In genomic region chr1:155352600-155352999, GRCh38 we compare ENCODE assay signal across 19 cellular contexts. TPM values are rescaled to one million over a fixed set of nuclear protein-coding genes. Genes with fewer than 3 reads are reported as not detected.
DNase-seq lines count a peak whose midpoint lies in the region; ATAC-seq and TF ChIP-seq lines count a peak whose summit lies in the region.
"Had no signal": no experiment of that assay in that cellular context is flagged by ENCODE, and none has a peak within 500 bp of the region (broad histone marks: within the 10 kb centered on the region; RNA-seq: fewer than 3 reads in every experiment).

No MANE protein-coding gene starts in this region.

- H3K4me3 Mint-ChIP-seq in activated T-cell treated with anti-CD3 and anti-CD28 coated beads, Interleukin-2, amount 50 U/mL, for 24 hours: no peak overlapping the region
- no peak overlapping the region for H3K4me3 Mint-ChIP-seq in stimulated activated naive CD8-positive, alpha-beta T cell treated with anti-CD3 and anti-CD28 coated beads, Interleukin-15, amount 100 ng/mL, for 72 hours
- H3K4me3 Mint-ChIP-seq in progenitor cell of endocrine pancreas (ENCODE audit: low read depth): no peak overlapping the region
- H3K4me3 Mint-ChIP-seq: CD14-positive monocyte; CD4-positive, alpha-beta memory T cell had no signal

- 92% methylated on average over 6 of the region's 6 CpGs for WGBS in right lobe of liver (ENCODE audit: insufficient coverage, low coverage, low lambda C conversion rate, missing lambda C conversion rate)

- no peaks in the 10 kb centered on the region for H3K27me3 ChIP-seq in right lobe of liver
- H3K27me3 ChIP-seq: BLaER1 had no signal

- peaks cover 80% of the 10 kb centered on the region for H3K36me3 Mint-ChIP-seq in activated T-cell treated with anti-CD3 and anti-CD28 coated beads, Interleukin-2, amount 50 U/mL, for 24 hours (ENCODE audit: low read depth)
- H3K36me3 Mint-ChIP-seq in progenitor cell of endocrine pancreas (ENCODE audit: insufficient read depth): peaks cover 32% of the 10 kb centered on the region

- H3K4me1 Mint-ChIP-seq in activated T-cell treated with anti-CD3 and anti-CD28 coated beads, Interleukin-2, amount 50 U/mL, for 24 hours (ENCODE audit: low read depth): no peaks in the 10 kb centered on the region
- no peaks in the 10 kb centered on the region for H3K4me1 Mint-ChIP-seq in stimulated activated naive CD8-positive, alpha-beta T cell treated with anti-CD3 and anti-CD28 coated beads, Interleukin-15, amount 100 ng/mL, for 72 hours
- no peaks in the 10 kb centered on the region for H3K4me1 Mint-ChIP-seq in progenitor cell of endocrine pancreas (ENCODE audit: low read depth)
- H3K4me1 Mint-ChIP-seq: CD14-positive monocyte; CD4-positive, alpha-beta memory T cell had no signal

- H3K4me1 ChIP-seq in right lobe of liver: no peaks in the 10 kb centered on the region
- H3K4me1 ChIP-seq: BLaER1, HAP-1 had no signal

- TF ChIP-seq POLR2A in right lobe of liver (IDR thresholded peaks at IDR 0.05): no peak

- intact Hi-C loops in right lobe of liver (cut with DNase I): no loop called here

- DNase-seq in activated T-cell treated with anti-CD3 and anti-CD28 coated beads, Interleukin-2, amount 50 U/mL, for 24 hours: no peak
- DNase-seq in activated T-cell treated with anti-CD3 and anti-CD28 coated beads for 4 hours: no peak
- no peak for DNase-seq in stimulated activated naive CD8-positive, alpha-beta T cell treated with anti-CD3 and anti-CD28 coated beads, Interleukin-15, amount 100 ng/mL, for 72 hours
- no peak for DNase-seq in stimulated activated naive CD8-positive, alpha-beta T cell treated with anti-CD3 and anti-CD28 coated beads, Interleukin-15, Interleukin-2, amounts not matched to agents 100 U/mL and 50 U/mL, for 24 hours
- DNase-seq in progenitor cell of endocrine pancreas (ENCODE audit: low spot score, unreplicated experiment): no peak
- DNase-seq in right lobe of liver: no peak
- DNase-seq in NCI-H524 (lab: John Stamatoyannopoulos, UW): no peak
- DNase-seq: 8988T; CD4-positive, alpha-beta memory T cell; DMS153; DMS79; GDM1; GM23248 had no signal

- H3K4me3 ChIP-seq in right lobe of liver: no peak overlapping the region
- H3K4me3 ChIP-seq: BLaER1, GM23248, HAP-1 had no signal

- no peak for ATAC-seq in stimulated activated naive CD8-positive, alpha-beta T cell treated with anti-CD3 and anti-CD28 coated beads, Interleukin-15, amount 100 ng/mL, for 72 hours
- ATAC-seq in stimulated activated naive CD8-positive, alpha-beta T cell treated with anti-CD3 and anti-CD28 coated beads, Interleukin-15, Interleukin-2, amounts not matched to agents 100 U/mL and 50 U/mL, for 24 hours: no peak
- ATAC-seq in right lobe of liver: no peak

- H3K36me3 ChIP-seq in right lobe of liver: peaks cover 0 to 86% (median 43%) of the 10 kb centered on the region in 4 donors

- no peak overlapping the region for H3K27ac ChIP-seq in right lobe of liver
- H3K27ac ChIP-seq: BLaER1, GM23248 had no signal

- H3K9me3 ChIP-seq in right lobe of liver: no peaks in the 10 kb centered on the region
- H3K9me3 ChIP-seq: BLaER1, HAP-1 had no signal

- TF ChIP-seq CTCF in progenitor cell of endocrine pancreas (IDR thresholded peaks at IDR 0.05; ENCODE audit: unreplicated experiment): no peak
- TF ChIP-seq CTCF in right lobe of liver (IDR thresholded peaks at IDR 0.05): no peak

- no peaks in the 10 kb centered on the region for H3K9me3 Mint-ChIP-seq in activated T-cell treated with anti-CD3 and anti-CD28 coated beads, Interleukin-2, amount 50 U/mL, for 24 hours
- H3K9me3 Mint-ChIP-seq in stimulated activated naive CD8-positive, alpha-beta T cell treated with anti-CD3 and anti-CD28 coated beads, Interleukin-15, amount 100 ng/mL, for 72 hours: no peaks in the 10 kb centered on the region
- no peaks in the 10 kb centered on the region for H3K9me3 Mint-ChIP-seq in progenitor cell of endocrine pancreas (ENCODE audit: low read depth)
- H3K9me3 Mint-ChIP-seq: CD14-positive monocyte; CD4-positive, alpha-beta memory T cell had no signal

- H3K27me3 Mint-ChIP-seq in activated T-cell treated with anti-CD3 and anti-CD28 coated beads, Interleukin-2, amount 50 U/mL, for 24 hours: no peaks in the 10 kb centered on the region
- no peaks in the 10 kb centered on the region for H3K27me3 Mint-ChIP-seq in stimulated activated naive CD8-positive, alpha-beta T cell treated with anti-CD3 and anti-CD28 coated beads, Interleukin-15, amount 100 ng/mL, for 72 hours
- H3K27me3 Mint-ChIP-seq in progenitor cell of endocrine pancreas: no peaks in the 10 kb centered on the region
- H3K27me3 Mint-ChIP-seq: CD4-positive, alpha-beta memory T cell had no signal

- H3K27ac Mint-ChIP-seq in activated T-cell treated with anti-CD3 and anti-CD28 coated beads, Interleukin-2, amount 50 U/mL, for 24 hours: peak overlapping the region; percentile 44
- peak overlapping the region; percentile 19 to 42 for H3K27ac Mint-ChIP-seq in stimulated activated naive CD8-positive, alpha-beta T cell treated with anti-CD3 and anti-CD28 coated beads, Interleukin-15, amount 100 ng/mL, for 72 hours
- H3K27ac Mint-ChIP-seq in progenitor cell of endocrine pancreas: peak overlapping the region; percentile 56
- H3K27ac Mint-ChIP-seq: CD14-positive monocyte had no signal

RNA-seq across cellular contexts. Expression of gene RUSC1, which starts 31.9 kb away (rescaled TPM):
- total RNA-seq in progenitor cell of endocrine pancreas (37.3 and 37.4 TPM in 2 replicates), right lobe of liver (10 to 100 TPM in 1 of 6 experiments, 1 to 10 TPM in 5; 4.6 to 12.7 (median 7.6) TPM)

RNA-seq across cellular contexts. Expression of gene FDPS, which starts 43.9 kb away (rescaled TPM):
- total RNA-seq in progenitor cell of endocrine pancreas (232 and 261 TPM in 2 replicates), right lobe of liver (100 to 1,000 TPM in 4 of 6 experiments, 10 to 100 TPM in 2; 51.1 to 236 (median 171) TPM)

RNA-seq across cellular contexts. Expression of gene PKLR, which starts 51.4 kb away (rescaled TPM):
- total RNA-seq in progenitor cell of endocrine pancreas: 0.16 and 0.57 TPM in 2 replicates
- 10 to 100 TPM; 27.0 to 95.3 (median 36.1) TPM for total RNA-seq in right lobe of liver
- total RNA-seq: A673; CD4-positive, alpha-beta memory T cell; Daoy; GM23248; H4 had no signal

Comparison
In these comparisons a context has a peak if more than half of its experiments do, and no peak if none do; other contexts are left out.
1. RNA of gene PKLR, which starts 51.4 kb away (total RNA-seq): 27.0 to 95.3 TPM in right lobe of liver; 0.16 to 0.57 TPM in progenitor cell of endocrine pancreas; every median in the first group is over 10 times any median in the second.
2. Peak in every context shown above with its lines, with median percentiles within 50 percentile points of each other: H3K27ac Mint-ChIP-seq.